ENCODE assay signal across 8 cellular contexts in the genomic region with DNA sequence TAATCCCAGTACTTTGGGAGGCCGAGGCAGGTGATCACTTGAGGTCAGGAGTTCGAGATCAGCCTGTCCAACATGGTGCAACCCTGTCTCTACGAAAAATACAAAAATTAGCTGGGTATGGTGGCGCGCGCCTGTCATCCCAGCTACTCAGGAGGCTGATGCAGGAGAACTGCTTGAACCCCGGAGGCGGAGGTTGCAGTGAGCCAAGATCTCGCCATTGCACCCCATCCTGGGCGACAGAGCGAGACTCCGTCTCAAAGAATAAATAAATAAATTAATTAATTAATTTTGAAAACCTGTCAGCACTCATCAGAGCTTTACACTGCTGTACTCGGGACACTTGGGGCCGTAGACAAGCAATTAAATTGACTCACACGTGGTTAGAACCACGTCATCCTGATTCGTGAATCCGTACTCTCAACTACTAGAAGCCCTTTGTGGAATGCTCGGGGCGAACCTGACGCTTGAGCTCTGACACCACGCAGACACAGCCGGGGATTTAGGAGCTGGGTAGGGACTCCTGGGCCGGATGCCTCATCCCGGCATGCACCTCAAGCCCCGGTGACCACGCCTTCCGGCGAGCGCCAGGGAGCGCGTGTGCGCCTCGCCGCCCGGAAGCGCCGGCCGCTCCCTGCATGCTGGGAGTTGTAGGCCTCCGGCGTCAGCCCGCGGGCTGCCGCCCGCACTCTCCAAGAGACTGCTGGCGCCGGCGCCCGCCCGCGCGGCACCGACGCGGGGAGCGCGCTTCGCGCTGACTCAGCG. TPM values are rescaled to one million over a fixed set of nuclear protein-coding genes. Genes with fewer than 3 reads are reported as not detected.
DNase-seq lines count a peak whose midpoint lies in the region; ATAC-seq and TF ChIP-seq lines count a peak whose summit lies in the region.

A gene with protein sequence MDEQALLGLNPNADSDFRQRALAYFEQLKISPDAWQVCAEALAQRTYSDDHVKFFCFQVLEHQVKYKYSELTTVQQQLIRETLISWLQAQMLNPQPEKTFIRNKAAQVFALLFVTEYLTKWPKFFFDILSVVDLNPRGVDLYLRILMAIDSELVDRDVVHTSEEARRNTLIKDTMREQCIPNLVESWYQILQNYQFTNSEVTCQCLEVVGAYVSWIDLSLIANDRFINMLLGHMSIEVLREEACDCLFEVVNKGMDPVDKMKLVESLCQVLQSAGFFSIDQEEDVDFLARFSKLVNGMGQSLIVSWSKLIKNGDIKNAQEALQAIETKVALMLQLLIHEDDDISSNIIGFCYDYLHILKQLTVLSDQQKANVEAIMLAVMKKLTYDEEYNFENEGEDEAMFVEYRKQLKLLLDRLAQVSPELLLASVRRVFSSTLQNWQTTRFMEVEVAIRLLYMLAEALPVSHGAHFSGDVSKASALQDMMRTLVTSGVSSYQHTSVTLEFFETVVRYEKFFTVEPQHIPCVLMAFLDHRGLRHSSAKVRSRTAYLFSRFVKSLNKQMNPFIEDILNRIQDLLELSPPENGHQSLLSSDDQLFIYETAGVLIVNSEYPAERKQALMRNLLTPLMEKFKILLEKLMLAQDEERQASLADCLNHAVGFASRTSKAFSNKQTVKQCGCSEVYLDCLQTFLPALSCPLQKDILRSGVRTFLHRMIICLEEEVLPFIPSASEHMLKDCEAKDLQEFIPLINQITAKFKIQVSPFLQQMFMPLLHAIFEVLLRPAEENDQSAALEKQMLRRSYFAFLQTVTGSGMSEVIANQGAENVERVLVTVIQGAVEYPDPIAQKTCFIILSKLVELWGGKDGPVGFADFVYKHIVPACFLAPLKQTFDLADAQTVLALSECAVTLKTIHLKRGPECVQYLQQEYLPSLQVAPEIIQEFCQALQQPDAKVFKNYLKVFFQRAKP (plus strand): TSS at position 685 of the 762 bp plus-strand sequence. CDS start 5,644 bp downstream, outside the sequence.

- peak within 1 kb of the TSS; percentile 78 to 96 (median 88) for H3K4me2 ChIP-seq in BLaER1 treated with 17β-estradiol and CSF1 and Interleukin-3, amounts not matched to agents 10 nM and 100 nM

- peaks cover 12 to 36% (median 19%) of the 10 kb centered on the region in 11 experiments; a peak in 17 of 22 replicates for H4K20me1 ChIP-seq in BLaER1 treated with 17β-estradiol and CSF1 and Interleukin-3, amounts not matched to agents 10 nM and 100 nM

- H3K9me3 ChIP-seq in BLaER1 treated with 17β-estradiol and CSF1 and Interleukin-3, amounts not matched to agents 10 nM and 100 nM (replicated peaks in 1 of 11): no peaks in the 10 kb centered on the region

- intact Hi-C loops in left colon (cut with DNase I, micrococcal nuclease): no loop called here

- peak within 1 kb of the TSS; percentile 74 to 95 (median 90) for H3K4me3 ChIP-seq in BLaER1 treated with 17β-estradiol and CSF1 and Interleukin-3, amounts not matched to agents 10 nM and 100 nM
- H3K4me3 ChIP-seq in coronary artery: peak within 1 kb of the TSS; percentile 87

- H3K27me3 ChIP-seq in BLaER1 treated with 17β-estradiol and CSF1 and Interleukin-3, amounts not matched to agents 10 nM and 100 nM: no peaks in the 10 kb centered on the region

- no peak for TF ChIP-seq CTCF in coronary artery (IDR thresholded peaks at IDR 0.05)

- peaks cover 23 to 37% (median 33%) of the 10 kb centered on the region in 10 experiments; a peak in 19 of 20 replicates for H3K4me1 ChIP-seq in BLaER1 treated with 17β-estradiol and CSF1 and Interleukin-3, amounts not matched to agents 10 nM and 100 nM

- peak within 1 kb of the TSS; percentile 88 to 100 (median 99) for H3K9ac ChIP-seq in BLaER1 treated with 17β-estradiol and CSF1 and Interleukin-3, amounts not matched to agents 10 nM and 100 nM

- peak; percentile 90 to 97 for DNase-seq in NCI-H526 (lab: John Stamatoyannopoulos, UW)
- DNase-seq in activated CD4-positive, alpha-beta T cell treated with anti-CD3 and anti-CD28 coated beads for 48 hours: peak; percentile 95
- peak; percentile 97 for DNase-seq in coronary artery (ENCODE audit: low spot score)
- peak; percentile 94 to 95 for DNase-seq in left colon
- peak; percentile 93 for DNase-seq in stimulated activated CD4-positive, alpha-beta T cell treated with anti-CD3 and anti-CD28 coated beads, Interleukin-2, amount 100 ng/mL, for 24 hours

- ATAC-seq in GM19328 (IDR thresholded peaks at IDR 0.05; ENCODE audit: unreplicated experiment) (peak; percentile 93), HG03469 (IDR thresholded peaks at IDR 0.05; ENCODE audit: unreplicated experiment) (peak; percentile 97), left colon (peak; percentile 94)

- H3K36me3 ChIP-seq in BLaER1 treated with 17β-estradiol and CSF1 and Interleukin-3, amounts not matched to agents 10 nM and 100 nM: peaks cover 0 to 23% (median 12%) of the 10 kb centered on the region in 11 experiments; a peak in 13 of 22 replicates

- H3K27ac ChIP-seq in BLaER1 treated with 17β-estradiol and CSF1 and Interleukin-3, amounts not matched to agents 10 nM and 100 nM: peak within 1 kb of the TSS; percentile 86 to 100 (median 99)
- peak within 1 kb of the TSS; percentile 93 to 97 for H3K27ac ChIP-seq in coronary artery

RNA-seq across cellular contexts. Expression of the gene that starts here (rescaled TPM):
- 10 to 100 TPM; 24.3 to 30.4 TPM for total RNA-seq in left colon

Comparison
In these comparisons a context has a peak if more than half of its experiments do, and no peak if none do; other contexts are left out.
1. Peak in every context shown above with its lines: DNase-seq, ATAC-seq, H3K4me3 ChIP-seq and H3K27ac ChIP-seq.